ENCODE assay signal across 22 cellular contexts in genomic region chr5:159171274-159171673, GRCh38.
"Had no signal": no experiment of that assay in that cellular context is flagged by ENCODE, and none has a peak within 500 bp of the region (broad histone marks: within the 10 kb centered on the region; RNA-seq: fewer than 3 reads in every experiment).

No MANE protein-coding gene starts in this region.

- H3K9me3 ChIP-seq: right lobe of liver, testis, upper lobe of left lung had no signal

- H3K27ac Mint-ChIP-seq: activated naive CD8-positive, alpha-beta T cell treated with anti-CD3 and anti-CD28 coated beads, Interleukin-2, amount 10 ng/mL, durations not matched to agents 7 days and 5 days; activated T-cell treated with anti-CD3 and anti-CD28 coated beads, Interleukin-2, amount 50 U/mL, for 72 hours; brain; mesothelial cell of epicardium; nephron; T-cell had no signal

- FAIRE-seq: frontal cortex, small intestine had no signal

- H3K36me3 ChIP-seq: right lobe of liver had no signal

- DNase-seq: activated CD4-positive, alpha-beta T cell treated with anti-CD3 and anti-CD28 coated beads, Interleukin-2, amount 50 U/mL, for 1 hour; activated gamma-delta T cell; activated naive CD8-positive, alpha-beta T cell treated with anti-CD3 and anti-CD28 coated beads, Interleukin-2, amount 10 ng/mL, durations not matched to agents 7 days and 5 days; activated T-cell treated with anti-CD3 and anti-CD28 coated beads, Interleukin-2, amount 50 U/mL, for 72 hours; anterior cingulate cortex; caudate nucleus; dorsolateral prefrontal cortex; kidney; right lobe of liver; small intestine; stimulated activated CD4-positive, alpha-beta T cell treated with anti-CD3 and anti-CD28 coated beads, Interleukin-4, amount 100 ng/mL, for 1 hour; T-cell; T-helper 9 cell; testis; upper lobe of left lung had no signal

- H3K27me3 ChIP-seq: dorsolateral prefrontal cortex, right lobe of liver, testis, upper lobe of left lung had no signal

- H3K4me3 Mint-ChIP-seq: activated naive CD8-positive, alpha-beta T cell treated with anti-CD3 and anti-CD28 coated beads, Interleukin-2, amount 10 ng/mL, durations not matched to agents 7 days and 5 days; activated T-cell treated with anti-CD3 and anti-CD28 coated beads, Interleukin-2, amount 50 U/mL, for 72 hours; brain; mesothelial cell of epicardium; nephron; T-cell had no signal

- H3K4me3 ChIP-seq: dorsolateral prefrontal cortex, lung, right lobe of liver, testis, upper lobe of left lung had no signal

- H3K27me3 Mint-ChIP-seq: activated naive CD8-positive, alpha-beta T cell treated with anti-CD3 and anti-CD28 coated beads, Interleukin-2, amount 10 ng/mL, durations not matched to agents 7 days and 5 days; brain; T-cell had no signal

- H3K9ac ChIP-seq: parathyroid adenoma had no signal

- H3K27ac ChIP-seq: dorsolateral prefrontal cortex, parathyroid adenoma, right lobe of liver, testis, upper lobe of left lung had no signal

- ATAC-seq: activated T-cell treated with anti-CD3 and anti-CD28 coated beads, Interleukin-2, amount 50 U/mL, for 72 hours; left lobe of liver; right lobe of liver; T-cell had no signal

- H3K4me1 ChIP-seq: right lobe of liver had no signal

- H3K9me3 Mint-ChIP-seq: activated naive CD8-positive, alpha-beta T cell treated with anti-CD3 and anti-CD28 coated beads, Interleukin-2, amount 10 ng/mL, durations not matched to agents 7 days and 5 days; activated T-cell treated with anti-CD3 and anti-CD28 coated beads, Interleukin-2, amount 50 U/mL, for 72 hours; brain; nephron; T-cell had no signal

- H2AFZ ChIP-seq: parathyroid adenoma had no signal
